24 cellular contexts compared by ENCODE assay signal in the genomic region with DNA sequence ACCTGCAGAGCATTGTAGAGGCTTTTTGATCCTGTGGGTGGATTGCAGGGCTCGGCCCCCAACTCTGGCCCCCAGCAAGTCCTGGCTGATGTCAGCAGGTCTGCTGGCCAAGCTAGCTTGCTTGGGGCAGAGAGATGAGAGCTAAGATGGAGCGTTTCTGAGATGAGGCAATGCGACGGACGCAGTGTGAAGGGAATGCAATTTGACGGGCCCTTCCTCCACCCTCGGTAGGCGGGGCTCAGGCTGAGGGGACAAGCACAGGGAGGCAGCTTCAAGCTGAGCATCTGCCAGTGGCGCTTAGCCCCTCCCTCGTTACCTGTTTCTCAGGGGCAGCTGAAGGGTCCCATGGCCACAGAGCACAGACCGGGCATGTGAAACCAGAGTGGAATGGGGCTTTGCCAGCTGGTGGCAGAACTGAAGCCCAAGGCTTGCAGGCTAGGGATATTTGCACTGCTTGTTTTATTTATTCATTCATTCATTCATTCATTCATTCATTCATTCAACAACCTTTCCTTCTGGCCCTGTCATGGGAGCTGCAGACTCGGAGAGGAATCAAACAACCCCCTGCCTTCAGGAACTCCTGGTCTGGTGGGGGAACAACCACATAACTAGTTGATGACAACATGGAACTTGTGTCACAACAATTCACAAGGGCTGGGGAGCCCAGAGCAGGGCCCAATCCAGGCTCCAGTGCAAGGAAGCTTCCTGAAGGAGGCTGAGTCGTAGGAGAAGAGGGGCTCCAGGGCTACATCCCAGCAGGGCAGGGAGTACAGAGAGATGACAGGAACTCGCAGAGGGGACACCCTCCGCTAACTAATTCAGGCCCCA.
DNase-seq lines count a peak whose midpoint lies in the region; FAIRE-seq and TF ChIP-seq lines count a peak whose summit lies in the region.
"Had no signal": no experiment of that assay in that cellular context is flagged by ENCODE, and none has a peak within 500 bp of the region (broad histone marks: within the 10 kb centered on the region; RNA-seq: fewer than 3 reads in every experiment).

No MANE protein-coding gene starts in this region.

- no peak overlapping the region for H3K4me3 Mint-ChIP-seq in type B pancreatic cell
- H3K4me3 Mint-ChIP-seq: IgD-negative memory B cell; immature natural killer cell; stimulated activated naive CD8-positive, alpha-beta T cell treated with anti-CD3 and anti-CD28 coated beads, Interleukin-15, Interleukin-2, amounts not matched to agents 100 ng/mL and 50 ng/mL, for 24 hours had no signal

- no peaks in the 10 kb centered on the region for H3K36me3 Mint-ChIP-seq in type B pancreatic cell
- H3K36me3 Mint-ChIP-seq: IgD-negative memory B cell, immature natural killer cell had no signal

- H3K27me3 ChIP-seq in thyroid gland, result no peaks in the 10 kb centered on the region

- H3K4me1 ChIP-seq in kidney (ENCODE audit: control insufficient read depth in 1 of 2, insufficient read depth in 1 of 2, low read depth in 1 of 2, low read length in 2 of 2), result no peaks in the 10 kb centered on the region
- H3K4me1 ChIP-seq in thyroid gland, result peaks cover 0 to 7% of the 10 kb centered on the region in 2 donors

- WGBS in thyroid gland, 2 donors, result 76 to 84% methylated on average over 9 to 15 of the region's 15 CpGs

- no peak overlapping the region for H3K27ac ChIP-seq in kidney (ENCODE audit: low read depth in 2 of 2, low read length in 2 of 2)
- H3K27ac ChIP-seq in thyroid gland, result no peak overlapping the region
- H3K27ac ChIP-seq: BLaER1 had no signal

- TF ChIP-seq POLR2A in thyroid gland (IDR thresholded peaks at IDR 0.05), result no peak

- no peaks in the 10 kb centered on the region for H3K36me3 ChIP-seq in kidney (ENCODE audit: control insufficient read depth in 1 of 2, insufficient read depth in 2 of 2, low read length in 2 of 2)
- H3K36me3 ChIP-seq in thyroid gland, result no peaks in the 10 kb centered on the region
- H3K36me3 ChIP-seq: BLaER1 had no signal

- intact Hi-C loops in kidney (cut with DNase I), result loop anchor here (10.0 kb wide), 1 partner anchor 109 kb away; the partner anchor contains the start of gene WNT11
- intact Hi-C loops in thyroid gland (cut with DNase I), result no loop called here

- H3K9me3 Mint-ChIP-seq in type B pancreatic cell, result no peaks in the 10 kb centered on the region
- H3K9me3 Mint-ChIP-seq: IgD-negative memory B cell; immature natural killer cell; stimulated activated naive CD8-positive, alpha-beta T cell treated with anti-CD3 and anti-CD28 coated beads, Interleukin-15, Interleukin-2, amounts not matched to agents 100 ng/mL and 50 ng/mL, for 24 hours had no signal

- no peaks in the 10 kb centered on the region for H3K9me3 ChIP-seq in kidney (ENCODE audit: control insufficient read depth in 1 of 2, low read length in 2 of 2)
- no peaks in the 10 kb centered on the region for H3K9me3 ChIP-seq in thyroid gland
- H3K9me3 ChIP-seq: BLaER1 had no signal

- peaks cover 16% of the 10 kb centered on the region for H3K27me3 Mint-ChIP-seq in type B pancreatic cell
- H3K27me3 Mint-ChIP-seq: IgD-negative memory B cell had no signal

- peaks cover 26% of the 10 kb centered on the region for H3K4me1 Mint-ChIP-seq in type B pancreatic cell (ENCODE audit: unreplicated experiment)
- H3K4me1 Mint-ChIP-seq: IgD-negative memory B cell, immature natural killer cell had no signal

- H3K9ac ChIP-seq in kidney (ENCODE audit: low read length in 2 of 2), result no peak overlapping the region
- H3K9ac ChIP-seq: BLaER1 had no signal

- H3K27ac Mint-ChIP-seq in type B pancreatic cell, result peak overlapping the region; percentile 47
- H3K27ac Mint-ChIP-seq: immature natural killer cell; stimulated activated naive CD8-positive, alpha-beta T cell treated with anti-CD3 and anti-CD28 coated beads, Interleukin-15, Interleukin-2, amounts not matched to agents 100 ng/mL and 50 ng/mL, for 24 hours had no signal

- DNase-seq in NCI-H82 (lab: John Stamatoyannopoulos, UW) (peak; percentile 17), NCI-H82 treated with DMSO at 0.1 percent for 48 hours (lab: John Stamatoyannopoulos, UW; ENCODE audit: unreplicated experiment) (no peak), astrocyte of the hippocampus (ENCODE audit: low read depth, low spot score) (peak; percentile 59), kidney (peak; percentile 49), type B pancreatic cell (ENCODE audit: extremely low spot score, unreplicated experiment) (no peak), D341Med (ENCODE audit: low spot score) (no peak), thyroid gland (no peak), GDM1 (lab: John Stamatoyannopoulos, UW) (no peak)
- DNase-seq: activated T-cell treated with anti-CD3 and anti-CD28 coated beads for 4 hours; cerebellar nuclear complex; effector memory CD4-positive, alpha-beta T cell; GF-D8; immature natural killer cell; NCI-H1930; SHP77 treated with DMSO at 0.1 percent for 48 hours; stimulated activated CD4-positive, alpha-beta T cell treated with anti-CD3 and anti-CD28 coated beads, Interleukin-2, amount 100 ng/mL, for 24 hours; T-helper 1 cell had no signal

- no peak overlapping the region for H3K4me3 ChIP-seq in kidney (ENCODE audit: low read length in 2 of 2)
- H3K4me3 ChIP-seq in thyroid gland (replicated peaks in 1 of 3), result no peak overlapping the region
- H3K4me3 ChIP-seq: BLaER1, lung had no signal

- no peak for FAIRE-seq in kidney (lab: Jason Lieb, UNC)
- FAIRE-seq: A204.1, D721Med, GM12891 had no signal

- TF ChIP-seq CTCF in kidney (IDR thresholded peaks at IDR 0.05; ENCODE audit: borderline replicate concordance, extremely low read depth, insufficient read depth) (no peak), type B pancreatic cell (conservative IDR thresholded peaks at IDR 0.05) (no peak), thyroid gland (IDR thresholded peaks at IDR 0.05) (no peak)

Comparison
In these comparisons a context has a peak if more than half of its experiments do, and no peak if none do; other contexts are left out.
1. DNase-seq: peak in NCI-H82 (single experiment), astrocyte of the hippocampus (single experiment) and kidney (single experiment); none in NCI-H82 treated with DMSO at 0.1 percent for 48 hours (single experiment), type B pancreatic cell (single experiment), D341Med (single experiment), thyroid gland (0 of 2) and GDM1 (single experiment).